9 cellular contexts compared by ENCODE assay signal in genomic region chr4:137705171-137705783, GRCh38.
A peak's percentile ranks its signal among the peaks of the same experiment; 100 is the strongest.
DNase-seq lines count a peak whose midpoint lies in the region; ATAC-seq, FAIRE-seq and TF ChIP-seq lines count a peak whose summit lies in the region.
"Had no signal": no experiment of that assay in that cellular context is flagged by ENCODE, and none has a peak within 500 bp of the region (broad histone marks: within the 10 kb centered on the region; RNA-seq: fewer than 3 reads in every experiment).

No MANE protein-coding gene starts in this region.

- no peak for TF ChIP-seq CTCF in D721Med (IDR thresholded peaks at IDR 0.05; ENCODE audit: insufficient read depth, missing control alignments)
- TF ChIP-seq CTCF in fibroblast of villous mesenchyme (IDR thresholded peaks at IDR 0.05; ENCODE audit: insufficient read depth, low read depth, low read length) = no peak
- TF ChIP-seq CTCF in pancreas (IDR thresholded peaks at IDR 0.05) = no peak
- TF ChIP-seq CTCF in activated CD8-positive, alpha-beta T cell treated with anti-CD3 and anti-CD28 coated beads for 36 hours (IDR thresholded peaks at IDR 0.05) = no peak
- TF ChIP-seq CTCF in Calu3 (IDR thresholded peaks at IDR 0.05; ENCODE audit: unreplicated experiment) = no peak

- FAIRE-seq in D721Med (lab: Jason Lieb, UNC) (peak; percentile 25), pancreas (lab: Jason Lieb, UNC) (peak; percentile 20)

- no peak overlapping the region for H3K4me3 Mint-ChIP-seq in activated CD8-positive, alpha-beta T cell treated with anti-CD3 and anti-CD28 coated beads for 36 hours
- H3K4me3 Mint-ChIP-seq in Calu3 (ENCODE audit: low read depth, unreplicated experiment) = no peak overlapping the region

- DNase-seq in D721Med (ENCODE audit: insufficient read length, low spot score) = no peak
- peak; percentile 100 for DNase-seq in fibroblast of villous mesenchyme (ENCODE audit: low read depth)
- DNase-seq in pancreas = no peak
- DNase-seq in activated CD8-positive, alpha-beta T cell treated with anti-CD3 and anti-CD28 coated beads for 36 hours = no peak
- no peak for DNase-seq in Calu3
- no peak for DNase-seq in activated effector memory CD4-positive, alpha-beta T cell treated with anti-CD3 and anti-CD28 coated beads, Interleukin-2, amount 50 U/mL, for 16 hours

- no peaks in the 10 kb centered on the region for H3K27me3 Mint-ChIP-seq in activated CD8-positive, alpha-beta T cell treated with anti-CD3 and anti-CD28 coated beads for 36 hours
- no peaks in the 10 kb centered on the region for H3K27me3 Mint-ChIP-seq in Calu3 (ENCODE audit: unreplicated experiment)

- no peak overlapping the region for H3K27ac Mint-ChIP-seq in activated CD8-positive, alpha-beta T cell treated with anti-CD3 and anti-CD28 coated beads for 36 hours
- no peak overlapping the region for H3K27ac Mint-ChIP-seq in Calu3 (ENCODE audit: unreplicated experiment)

- intact Hi-C loops in pancreas (cut with DNase I) (no loop called here), Calu3 (cut with micrococcal nuclease; ENCODE audit: unreplicated experiment) (no loop called here)
- intact Hi-C loops in activated CD8-positive, alpha-beta T cell treated with anti-CD3 and anti-CD28 coated beads for 36 hours (cut with micrococcal nuclease) = no loop called here

- no peak overlapping the region for H3K4me3 ChIP-seq in fibroblast of villous mesenchyme (ENCODE audit: low read depth, low read length)
- H3K4me3 ChIP-seq in pancreas = no peak overlapping the region
- H3K4me3 ChIP-seq: skin epidermis had no signal

- no peaks in the 10 kb centered on the region for H3K4me1 Mint-ChIP-seq in activated CD8-positive, alpha-beta T cell treated with anti-CD3 and anti-CD28 coated beads for 36 hours (ENCODE audit: low read depth)
- H3K4me1 Mint-ChIP-seq in Calu3 (ENCODE audit: low read depth, unreplicated experiment) = no peaks in the 10 kb centered on the region

- H3K27me3 ChIP-seq in pancreas = no peaks in the 10 kb centered on the region

- CTCF ChIA-PET in activated CD8-positive, alpha-beta T cell treated with anti-CD3 and anti-CD28 coated beads for 36 hours (lab: Charles Lee) = no interaction called here
- CTCF ChIA-PET in Calu3 (lab: Charles Lee) = interaction anchor here (0.6 kb wide), 1 partner anchor 542 kb away, joined by 6 read pairs; no protein-coding TSS in a partner anchor

- H3K9me3 Mint-ChIP-seq in activated CD8-positive, alpha-beta T cell treated with anti-CD3 and anti-CD28 coated beads for 36 hours = peaks cover 1% of the 10 kb centered on the region
- no peaks in the 10 kb centered on the region for H3K9me3 Mint-ChIP-seq in Calu3 (ENCODE audit: low read depth, unreplicated experiment)

- H3K27ac ChIP-seq in pancreas = no peak overlapping the region

- ATAC-seq in SK-N-SH treated with all-trans-retinoic acid at 6 μM for 48 hours (peak; percentile 94), pancreas (peak in 3 of 4 donors; percentile 40 to 66 (median 60)), GM21723 (IDR thresholded peaks at IDR 0.05; ENCODE audit: unreplicated experiment) (no peak)
- ATAC-seq in activated CD8-positive, alpha-beta T cell treated with anti-CD3 and anti-CD28 coated beads for 36 hours = no peak

- 34 to 39% methylated on average over 3 of the region's 3 CpGs for WGBS in pancreas, 2 donors

- H3K36me3 Mint-ChIP-seq in activated CD8-positive, alpha-beta T cell treated with anti-CD3 and anti-CD28 coated beads for 36 hours (ENCODE audit: low read depth) = no peaks in the 10 kb centered on the region
- H3K36me3 Mint-ChIP-seq in Calu3 (ENCODE audit: insufficient read depth, unreplicated experiment) = no peaks in the 10 kb centered on the region

- BruUV-seq in Calu3 (replicated peaks; lab: Mats Ljungman, UMichigan) = no TSS peak

- no peaks in the 10 kb centered on the region for H3K36me3 ChIP-seq in pancreas

- no peaks in the 10 kb centered on the region for H3K4me1 ChIP-seq in pancreas

- POLR2A ChIA-PET in activated CD8-positive, alpha-beta T cell treated with anti-CD3 and anti-CD28 coated beads for 36 hours (lab: Charles Lee) = no interaction called here

- no peaks in the 10 kb centered on the region for H3K9me3 ChIP-seq in pancreas

TF ChIP-seq in SK-N-SH treated with all-trans-retinoic acid at 6 μM for 48 hours, 23 proteins besides CTCF, POLR2A, EP300 and RAD21:
- peak; percentile 41; the same call in 1 of the 2 replicates for TF ChIP-seq ISL1 (CRISPR knock-in tag; IDR thresholded peaks at IDR 0.05)
- no peak for TF ChIP-seq RARB (CRISPR knock-in tag; IDR thresholded peaks at IDR 0.05)

Comparison
In these comparisons a context has a peak if more than half of its experiments do, and no peak if none do; other contexts are left out.
1. ATAC-seq: peak in SK-N-SH treated with all-trans-retinoic acid at 6 μM for 48 hours (single experiment) and pancreas (3 of 4); none in GM21723 (single experiment) and activated CD8-positive, alpha-beta T cell treated with anti-CD3 and anti-CD28 coated beads for 36 hours (single experiment).